In genomic region chr2:74845217-74845751, GRCh38 we compare ENCODE assay signal across 7 cellular contexts. TPM values are rescaled to one million over a fixed set of nuclear protein-coding genes. Genes with fewer than 3 reads are reported as not detected.
DNase-seq lines count a peak whose midpoint lies in the region; ATAC-seq, FAIRE-seq and TF ChIP-seq lines count a peak whose summit lies in the region.

No MANE protein-coding gene starts in this region.

- intact Hi-C loops in left ventricle myocardium inferior (cut with micrococcal nuclease) (no loop called here), sigmoid colon (cut with DNase I) (no loop called here)

- no peaks in the 10 kb centered on the region for H3K9me3 ChIP-seq in left ventricle myocardium inferior (replicated peaks)
- H3K9me3 ChIP-seq in sigmoid colon: no peaks in the 10 kb centered on the region

- peak; percentile 46 to 70 for ATAC-seq in activated naive CD4-positive, alpha-beta T cell treated with anti-CD3 and anti-CD28 coated beads, Interleukin-2, amount 50 U/mL, for 72 hours
- ATAC-seq in HG02678 (IDR thresholded peaks at IDR 0.05; ENCODE audit: unreplicated experiment): no peak

- no peaks in the 10 kb centered on the region for H3K9me3 Mint-ChIP-seq in activated naive CD4-positive, alpha-beta T cell treated with anti-CD3 and anti-CD28 coated beads, Interleukin-2, amount 50 U/mL, for 72 hours

- peak overlapping the region; percentile 41 to 52 for H3K27ac Mint-ChIP-seq in activated naive CD4-positive, alpha-beta T cell treated with anti-CD3 and anti-CD28 coated beads, Interleukin-2, amount 50 U/mL, for 72 hours

- FAIRE-seq in H54 (lab: Jason Lieb, UNC): peak; percentile 91

- TF ChIP-seq POLR2A in H54 (IDR thresholded peaks at IDR 0.05; ENCODE audit: low read depth, low read length) (no peak; the same call in 1 of the 2 replicates), sigmoid colon (IDR thresholded peaks at IDR 0.05) (no peak)

- peak overlapping the region; percentile 86 for H3K27ac ChIP-seq in left ventricle myocardium inferior (replicated peaks)
- peak overlapping the region; percentile 40 to 67 (median 51) for H3K27ac ChIP-seq in sigmoid colon

- peak overlapping the region; percentile 40 for H3K4me3 ChIP-seq in left ventricle myocardium inferior
- no peak overlapping the region for H3K4me3 ChIP-seq in sigmoid colon

- no peaks in the 10 kb centered on the region for H3K27me3 ChIP-seq in left ventricle myocardium inferior (ENCODE audit: low read depth)
- H3K27me3 ChIP-seq in sigmoid colon: no peaks in the 10 kb centered on the region

- DNase-seq in H54 (ENCODE audit: insufficient read length, low spot score): peak; percentile 79
- DNase-seq in NOMO-1 (lab: John Stamatoyannopoulos, UW; ENCODE audit: unreplicated experiment in 2 of 2): peak; percentile 51 to 64
- peak; percentile 32 to 67 for DNase-seq in activated naive CD4-positive, alpha-beta T cell treated with anti-CD3 and anti-CD28 coated beads, Interleukin-2, amount 50 U/mL, for 72 hours (ENCODE audit: low spot score in 2 of 2)
- peak; percentile 69 for DNase-seq in left ventricle myocardium inferior
- DNase-seq in sigmoid colon: peak; percentile 82
- DNase-seq in HuH-7 (ENCODE audit: low spot score): no peak

- H3K4me1 ChIP-seq in left ventricle myocardium inferior (peaks cover 82% of the 10 kb centered on the region), sigmoid colon (peaks cover 0 to 20% (median 12%) of the 10 kb centered on the region in 4 donors)

- TF ChIP-seq EP300 in sigmoid colon (IDR thresholded peaks at IDR 0.05): no peak

- 4 to 35% methylated on average over 8 of the region's 8 CpGs for WGBS in sigmoid colon, 2 donors

- H3K36me3 ChIP-seq in left ventricle myocardium inferior (no peaks in the 10 kb centered on the region), sigmoid colon (no peaks in the 10 kb centered on the region)

- H3K36me3 Mint-ChIP-seq in activated naive CD4-positive, alpha-beta T cell treated with anti-CD3 and anti-CD28 coated beads, Interleukin-2, amount 50 U/mL, for 72 hours: peaks cover 6 to 35% of the 10 kb centered on the region in 2 donors

- TF ChIP-seq CTCF in left ventricle myocardium inferior (IDR thresholded peaks at IDR 0.05; ENCODE audit: borderline replicate concordance) (no peak), sigmoid colon (IDR thresholded peaks at IDR 0.05) (no peak)

RNA-seq across cellular contexts. Expression of gene HK2, which starts 11.4 kb away (rescaled TPM):
- 10 to 100 TPM; 18.5 to 84.5 TPM for total RNA-seq in activated naive CD4-positive, alpha-beta T cell treated with anti-CD3 and anti-CD28 coated beads, Interleukin-2, amount 50 U/mL, for 72 hours
- total RNA-seq in left ventricle myocardium inferior (19.0 TPM), sigmoid colon (1 to 10 TPM; 1.3 to 1.9 (median 1.6) TPM)
- 100 to 1,000 TPM in 1 of 3 donors, 10 to 100 TPM in 2; 39.6 to 118 (median 57.3) TPM for polyA plus RNA-seq in sigmoid colon
